8 cellular contexts compared by ENCODE assay signal in the genomic region with DNA sequence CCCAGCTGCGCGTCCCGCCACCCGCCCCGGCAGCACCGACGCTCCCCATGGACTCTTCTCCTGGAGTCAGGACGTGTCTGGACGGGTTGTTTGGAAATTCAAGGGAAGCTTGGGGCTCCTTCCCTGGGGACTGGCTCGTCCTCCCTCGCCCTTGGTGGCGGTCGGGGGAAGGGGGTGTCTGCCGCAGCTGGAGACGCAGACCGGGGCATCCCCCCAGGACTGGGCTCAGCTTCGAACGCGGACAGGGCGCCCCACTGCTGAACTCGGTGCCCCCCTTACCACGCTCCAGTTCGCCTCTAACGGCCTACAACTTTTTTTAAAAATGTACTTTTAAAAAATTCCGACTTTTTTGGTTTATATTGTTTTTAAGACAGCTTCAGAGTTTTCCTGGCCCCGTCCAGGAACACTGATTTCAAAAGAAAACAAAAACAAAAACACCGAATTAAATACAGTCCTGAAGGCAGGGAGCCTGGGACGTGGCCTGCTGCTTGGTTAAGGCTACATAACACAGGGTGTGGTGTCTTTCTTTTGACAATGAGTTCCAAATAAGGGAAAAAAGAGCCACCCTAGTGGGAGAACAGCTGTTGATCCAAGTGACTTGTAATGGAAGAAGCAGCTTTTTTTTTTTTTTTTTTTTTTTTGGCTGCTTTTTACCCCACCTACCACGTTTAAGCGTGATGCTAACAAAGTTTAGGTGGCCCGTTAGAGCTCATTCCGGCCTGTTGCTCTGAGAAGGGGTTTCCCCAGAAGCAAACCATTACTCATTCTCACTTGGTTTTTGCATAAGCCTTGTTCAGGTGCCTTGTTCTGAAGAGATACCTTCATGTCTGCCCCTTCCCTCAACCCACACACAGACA. TPM values are rescaled to one million over a fixed set of nuclear protein-coding genes. Genes with fewer than 3 reads are reported as not detected.
DNase-seq lines count a peak whose midpoint lies in the region; ATAC-seq, FAIRE-seq and TF ChIP-seq lines count a peak whose summit lies in the region.

No MANE protein-coding gene starts in this region.

- intact Hi-C loops in CD4-positive, alpha-beta memory T cell (cut with micrococcal nuclease): loop anchor here (1.0 to 10.0 kb wide), 10 partner anchors 19 to 1940 kb away; a partner anchor contains a TSS
- intact Hi-C loops in adrenal gland (cut with DNase I): loop anchor here in 1 of 2 donors (10.0 kb wide), 1 partner anchor 107 kb away; no protein-coding TSS in a partner anchor

- H3K4me1 Mint-ChIP-seq in CD4-positive, alpha-beta memory T cell: peaks cover 22 to 30% (median 26%) of the 10 kb centered on the region in 4 donors

- H3K27ac Mint-ChIP-seq in CD4-positive, alpha-beta memory T cell: no peak overlapping the region

- H3K27me3 ChIP-seq in CD4-positive, alpha-beta memory T cell (ENCODE audit: insufficient read depth, low read length): no peaks in the 10 kb centered on the region
- H3K27me3 ChIP-seq in adrenal gland (no peaks in the 10 kb centered on the region), iPS DF 6.9 (ENCODE audit: control insufficient read depth, insufficient read depth, low read length) (no peaks in the 10 kb centered on the region; the same call in 1 of the 2 replicates), small intestine (ENCODE audit: control insufficient read depth in 2 of 2, insufficient read depth in 2 of 2, low read length in 2 of 2) (no peaks in the 10 kb centered on the region)

- H3K36me3 Mint-ChIP-seq in CD4-positive, alpha-beta memory T cell: peaks cover 0 to 11% of the 10 kb centered on the region in 2 donors

- no peak overlapping the region for H3K4me3 Mint-ChIP-seq in CD4-positive, alpha-beta memory T cell

- TF ChIP-seq POLR2A in adrenal gland (IDR thresholded peaks at IDR 0.05): no peak

- peak overlapping the region; percentile 65 for H3K9ac ChIP-seq in SK-N-MC (ENCODE audit: insufficient read length)

- CTCF ChIA-PET in CD4-positive, alpha-beta memory T cell (lab: Charles Lee; ENCODE audit: partially characterized antibody): interaction anchor here (0.6 to 12.3 kb wide), 25 partner anchors 9 to 241 kb away, joined by 3 to 263 read pairs (median 5); a partner anchor contains a TSS

- WGBS in adrenal gland, 4 donors: 3 to 8% (median 5%) methylated on average over 22 to 32 of the region's 32 CpGs
- WGBS in iPS DF 6.9 (ENCODE audit: insufficient coverage, insufficient read length): no CpG with 5 or more reads among the region's 32 CpGs
- WGBS in small intestine, 3 donors: 1 to 2% (median 2%) methylated on average over 31 to 32 of the region's 32 CpGs

- H3K4me1 ChIP-seq in CD4-positive, alpha-beta memory T cell (ENCODE audit: insufficient read depth, low read length): peaks cover 68% of the 10 kb centered on the region
- H3K4me1 ChIP-seq in adrenal gland (replicated peaks in 1 of 2) (peaks cover 3 to 14% of the 10 kb centered on the region in 2 donors), iPS DF 6.9 (ENCODE audit: control insufficient read depth, insufficient read depth, low read length) (no peaks in the 10 kb centered on the region), small intestine (ENCODE audit: control insufficient read depth in 2 of 2, insufficient read depth in 1 of 2, low read depth in 1 of 2, low read length in 1 of 2) (peaks cover 0 to 3% of the 10 kb centered on the region in 2 donors)

- no peaks in the 10 kb centered on the region for H3K36me3 ChIP-seq in CD4-positive, alpha-beta memory T cell (ENCODE audit: insufficient read depth, low read length)
- H3K36me3 ChIP-seq in SK-N-MC (ENCODE audit: insufficient read depth, low read length): no peaks in the 10 kb centered on the region
- no peaks in the 10 kb centered on the region for H3K36me3 ChIP-seq in adrenal gland (replicated peaks in 1 of 2)
- no peaks in the 10 kb centered on the region for H3K36me3 ChIP-seq in iPS DF 6.9 (ENCODE audit: control insufficient read depth, insufficient read depth, low read length)
- H3K36me3 ChIP-seq in small intestine (ENCODE audit: control insufficient read depth in 2 of 2, insufficient read depth in 2 of 2, low read length in 2 of 2): no peaks in the 10 kb centered on the region

- ATAC-seq in GM19372 (IDR thresholded peaks at IDR 0.05; ENCODE audit: low read depth, unreplicated experiment) (peak; percentile 48), HG03442 (IDR thresholded peaks at IDR 0.05; ENCODE audit: unreplicated experiment) (peak; percentile 53)

- FAIRE-seq in small intestine (lab: Jason Lieb, UNC): no peak

- peaks cover 0 to 2% (median 0%) of the 10 kb centered on the region in 8 donors for H3K9me3 Mint-ChIP-seq in CD4-positive, alpha-beta memory T cell

- POLR2A ChIA-PET in CD4-positive, alpha-beta memory T cell (lab: Charles Lee; ENCODE audit: partially characterized antibody): interaction anchor here (0.6 to 11.5 kb wide), 36 partner anchors 11 to 948 kb away, joined by 3 to 244 read pairs (median 6); a partner anchor contains a TSS

- H3K4me3 ChIP-seq in CD4-positive, alpha-beta memory T cell (ENCODE audit: low read length in 2 of 2): peak overlapping the region; percentile 33 to 87
- H3K4me3 ChIP-seq in SK-N-MC (peak overlapping the region; percentile 91), adrenal gland (peak overlapping the region; percentile 16 to 82 (median 35)), iPS DF 6.9 (ENCODE audit: low read length) (peak overlapping the region; percentile 78), small intestine (ENCODE audit: low read depth in 1 of 2, low read length in 2 of 2) (peak overlapping the region; percentile 76 to 95)

- H3K27ac ChIP-seq in CD4-positive, alpha-beta memory T cell (ENCODE audit: low read depth, low read length): peak overlapping the region; percentile 98
- no peak overlapping the region for H3K27ac ChIP-seq in SK-N-MC
- peak overlapping the region in 4 of 5 donors; percentile 55 to 91 (median 77) for H3K27ac ChIP-seq in adrenal gland
- H3K27ac ChIP-seq in iPS DF 6.9 (ENCODE audit: low read length): no peak overlapping the region
- H3K27ac ChIP-seq in small intestine (ENCODE audit: low read depth in 1 of 2, low read length in 1 of 2): peak overlapping the region; percentile 87 to 99

- H3K27me3 Mint-ChIP-seq in CD4-positive, alpha-beta memory T cell: no peaks in the 10 kb centered on the region

- DNase-seq in CD4-positive, alpha-beta memory T cell: peak; percentile 81 to 92 (median 87)
- no peak for DNase-seq in SK-N-MC (ENCODE audit: low read depth, low spot score)
- peak in 5 of 7 donors; percentile 25 to 39 (median 27) for DNase-seq in adrenal gland
- DNase-seq in iPS DF 6.9 (ENCODE audit: low read depth, low spot score): no peak
- DNase-seq in small intestine: peak; percentile 53
- DNase-seq in cerebellar nuclear complex (lab: John Stamatoyannopoulos, UW): no peak

- H3K9me3 ChIP-seq in CD4-positive, alpha-beta memory T cell (ENCODE audit: control insufficient read depth in 1 of 2, low read length in 2 of 2): no peaks in the 10 kb centered on the region
- H3K9me3 ChIP-seq in SK-N-MC (ENCODE audit: low read depth, low read length) (no peaks in the 10 kb centered on the region), adrenal gland (replicated peaks in 1 of 3) (no peaks in the 10 kb centered on the region), iPS DF 6.9 (ENCODE audit: control insufficient read depth, insufficient read depth, low read length) (no peaks in the 10 kb centered on the region), small intestine (ENCODE audit: control insufficient read depth, low read depth) (no peaks in the 10 kb centered on the region)

- TF ChIP-seq CTCF in adrenal gland (IDR thresholded peaks at IDR 0.05): no peak

RNA-seq across cellular contexts. Expression of a gene that starts 0.9 kb away (rescaled TPM):
- total RNA-seq in CD4-positive, alpha-beta memory T cell: 10 to 100 TPM; 14.5 to 15.8 TPM
- polyA plus RNA-seq in CD4-positive, alpha-beta memory T cell: 10 to 100 TPM; 24.0 to 29.1 TPM
- 1 to 10 TPM in 7 of 8 donors, under 1 TPM in 1; 0.91 to 7.3 (median 3.0) TPM for total RNA-seq in adrenal gland
- 1 to 10 TPM; 1.4 to 5.0 (median 1.7) TPM for polyA plus RNA-seq in adrenal gland
- polyA plus RNA-seq in small intestine: 1 to 10 TPM; 2.0 to 4.6 (median 3.0) TPM

Comparison
In these comparisons a context has a peak if more than half of its experiments do, and no peak if none do; other contexts are left out.
1. DNase-seq: peak in CD4-positive, alpha-beta memory T cell (5 of 5), adrenal gland (5 of 7) and small intestine (single experiment); none in SK-N-MC (single experiment), iPS DF 6.9 (single experiment) and cerebellar nuclear complex (0 of 2).
2. H3K27ac ChIP-seq: peak in CD4-positive, alpha-beta memory T cell (single experiment), adrenal gland (4 of 5) and small intestine (2 of 2); none in SK-N-MC (single experiment) and iPS DF 6.9 (single experiment).
3. H3K4me3 ChIP-seq: peak in every context shown above with its lines; median percentile 91 in SK-N-MC; 86 in small intestine; 78 in iPS DF 6.9; 60 in CD4-positive, alpha-beta memory T cell; 35 in adrenal gland.
4. RNA of a gene that starts 0.9 kb away (polyA plus RNA-seq): 24.0 to 29.1 TPM in CD4-positive, alpha-beta memory T cell; 2.0 to 4.6 TPM in small intestine and 1.4 to 5.0 TPM in adrenal gland; every median in the first group is over 4 times any median in the second.